Comparison of ENCODE assay signal across 10 cellular contexts in the genomic region with DNA sequence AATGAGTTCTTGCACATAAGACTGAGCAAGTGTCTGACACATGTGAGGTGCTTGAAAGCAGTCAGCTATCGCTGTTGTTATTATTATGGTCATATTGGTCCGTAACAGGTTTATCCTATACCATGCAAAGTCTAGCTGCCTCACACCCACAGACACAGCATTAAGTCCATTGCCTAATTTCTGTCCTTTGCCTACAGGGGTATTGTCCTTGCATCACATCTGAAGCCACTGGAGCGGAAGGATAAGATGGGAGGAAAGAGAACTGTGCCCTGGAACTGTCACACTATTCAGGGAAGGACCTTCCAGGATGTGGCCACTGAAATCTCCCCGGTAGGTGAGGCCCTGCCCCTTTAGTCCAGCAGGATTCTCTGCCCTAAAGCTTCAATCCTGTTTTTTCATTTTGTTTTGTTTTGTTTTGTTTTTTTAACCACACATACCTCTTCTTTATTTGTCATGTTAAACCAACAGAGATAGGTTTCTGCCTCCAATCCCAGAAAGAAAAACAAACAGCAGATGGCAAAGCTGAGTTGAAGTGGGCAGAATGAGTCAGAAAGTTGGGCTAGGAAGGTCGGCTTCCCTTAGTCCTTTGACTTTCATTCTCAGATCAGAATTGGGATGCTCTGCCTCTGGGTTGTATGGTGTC. TPM values are rescaled to one million over a fixed set of nuclear protein-coding genes. Genes with fewer than 3 reads are reported as not detected.
A peak's percentile ranks its signal among the peaks of the same experiment; 100 is the strongest.
DNase-seq lines count a peak whose midpoint lies in the region; ATAC-seq and TF ChIP-seq lines count a peak whose summit lies in the region.
"Had no signal": no experiment of that assay in that cellular context is flagged by ENCODE, and none has a peak within 500 bp of the region (broad histone marks: within the 10 kb centered on the region; RNA-seq: fewer than 3 reads in every experiment).

No MANE protein-coding gene starts in this region.

- H3K79me2 ChIP-seq in HCT116 (ENCODE audit: insufficient read depth, low read length), result peaks cover 30% of the 10 kb centered on the region

- no TSS peak for BruUV-seq in HCT116 (replicated peaks; lab: Mats Ljungman, UMichigan)

- H3K27ac ChIP-seq in HCT116 (ENCODE audit: low read depth, low read length), result no peak overlapping the region
- no peak overlapping the region for H3K27ac ChIP-seq in foreskin keratinocyte

- H3K9me2 ChIP-seq in HCT116 (ENCODE audit: insufficient read depth), result no peaks in the 10 kb centered on the region

- H3K4me2 ChIP-seq in HCT116 (ENCODE audit: low read length), result no peak overlapping the region

- H3K9ac ChIP-seq in HCT116 (ENCODE audit: low read length), result peak overlapping the region; percentile 7; the same call in 1 of the 2 replicates

- no peaks in the 10 kb centered on the region for H3K9me3 ChIP-seq in HCT116 (ENCODE audit: control insufficient read depth in 1 of 2, insufficient read depth in 1 of 2, low read depth in 1 of 2, low read length in 2 of 2)

- TF ChIP-seq CTCF in HCT116 (IDR thresholded peaks at IDR 0.05 in 2 of 3, conservative IDR thresholded peaks at IDR 0.05 in 1 of 3; ENCODE audit: borderline replicate concordance in 1 of 3, insufficient read depth in 1 of 3, low read depth in 2 of 3, low read length in 2 of 3), result no peak
- TF ChIP-seq CTCF in foreskin keratinocyte (conservative IDR thresholded peaks at IDR 0.05), result peak; percentile 40

- no peak overlapping the region for H2AFZ ChIP-seq in HCT116 (ENCODE audit: low read depth, low read length, poor library complexity, severe bottlenecking)

- H3K36me3 ChIP-seq in HCT116 (ENCODE audit: control insufficient read depth in 1 of 2, insufficient read depth in 2 of 2, low read length in 2 of 2), result peaks cover 0 to 3% of the 10 kb centered on the region in 2 experiments; a peak in 1 of 4 replicates

- TF ChIP-seq POLR2A in HCT116 (IDR thresholded peaks at IDR 0.05; ENCODE audit: borderline replicate concordance, extremely low read depth, insufficient read depth, insufficient read length), result no peak

- intact Hi-C loops in HCT116 (cut with micrococcal nuclease), result no loop called here

- in situ Hi-C loops in KBM-7 (cut with MboI; ENCODE audit: low pct_unique_long_range_greater_than_20kb, low sequenced_read_pairs), result loop anchor here (25.0 kb wide), 2 partner anchors 111 to 211 kb away; no protein-coding TSS in a partner anchor

- H3K27me3 ChIP-seq in HCT116 (ENCODE audit: insufficient read depth, low read length) (no peaks in the 10 kb centered on the region), foreskin keratinocyte (no peaks in the 10 kb centered on the region)

- CTCF ChIA-PET in HCT116 (lab: Charles Lee), result interaction anchor here (2.0 kb wide), 1 partner anchor 9 kb away, joined by 6 read pairs; no protein-coding TSS in a partner anchor

- DNase-seq in AG08395 (ENCODE audit: low spot score) (peak; percentile 54), HCT116 (ENCODE audit: low read depth, low spot score) (no peak), T1000 (lab: John Stamatoyannopoulos, UW) (peak; percentile 61), foreskin keratinocyte (no peak), T-helper 9 cell (no peak), KBM-7 (no peak), SW 1271 (lab: John Stamatoyannopoulos, UW) (no peak)
- DNase-seq in activated CD8-positive, alpha-beta memory T cell treated with anti-CD3 and anti-CD28 coated beads, Interleukin-2, amount 50 U/mL, for 48 hours, result no peak
- DNase-seq: activated gamma-delta T cell treated with Interleukin-2 at 50 U/mL for 16 hours; stimulated activated naive CD8-positive, alpha-beta T cell treated with anti-CD3 and anti-CD28 coated beads, Interleukin-15, Interleukin-2, amounts not matched to agents 100 U/mL and 50 U/mL, for 24 hours had no signal

- RAD21 ChIA-PET in HCT116 (lab: Charles Lee; ENCODE audit: low non-redundant PET in 1 of 2, low total read pairs in 2 of 2, uncharacterized antibody in 2 of 2, unreplicated experiment in 2 of 2), result no interaction called here

- no peak for ATAC-seq in HCT116
- ATAC-seq in foreskin keratinocyte, result no peak
- ATAC-seq: stimulated activated naive CD8-positive, alpha-beta T cell treated with anti-CD3 and anti-CD28 coated beads, Interleukin-15, Interleukin-2, amounts not matched to agents 100 U/mL and 50 U/mL, for 24 hours had no signal

- H3K4me1 ChIP-seq in HCT116 (ENCODE audit: control insufficient read depth in 1 of 2, insufficient read depth in 2 of 2, low read length in 2 of 2), result peaks cover 18 to 53% of the 10 kb centered on the region in 2 experiments
- peaks cover 9% of the 10 kb centered on the region for H3K4me1 ChIP-seq in foreskin keratinocyte

- no peak for TF ChIP-seq RAD21 in HCT116 (IDR thresholded peaks at IDR 0.05; ENCODE audit: low read depth)

- POLR2A ChIA-PET in HCT116 (lab: Charles Lee), result no interaction called here

- H4K20me1 ChIP-seq in HCT116 (ENCODE audit: insufficient read depth), result no peaks in the 10 kb centered on the region

- no peak overlapping the region for H3K4me3 ChIP-seq in HCT116 (replicated peaks in 1 of 2; ENCODE audit: low read depth in 1 of 2, low read length in 2 of 2)

TF ChIP-seq in HCT116, 20 proteins besides CTCF, POLR2A, EP300 and RAD21:
- TF ChIP-seq POLR2AphosphoS5 (IDR thresholded peaks at IDR 0.05; ENCODE audit: low read depth, low read length), result no peak
- TF ChIP-seq, protein P1, sequence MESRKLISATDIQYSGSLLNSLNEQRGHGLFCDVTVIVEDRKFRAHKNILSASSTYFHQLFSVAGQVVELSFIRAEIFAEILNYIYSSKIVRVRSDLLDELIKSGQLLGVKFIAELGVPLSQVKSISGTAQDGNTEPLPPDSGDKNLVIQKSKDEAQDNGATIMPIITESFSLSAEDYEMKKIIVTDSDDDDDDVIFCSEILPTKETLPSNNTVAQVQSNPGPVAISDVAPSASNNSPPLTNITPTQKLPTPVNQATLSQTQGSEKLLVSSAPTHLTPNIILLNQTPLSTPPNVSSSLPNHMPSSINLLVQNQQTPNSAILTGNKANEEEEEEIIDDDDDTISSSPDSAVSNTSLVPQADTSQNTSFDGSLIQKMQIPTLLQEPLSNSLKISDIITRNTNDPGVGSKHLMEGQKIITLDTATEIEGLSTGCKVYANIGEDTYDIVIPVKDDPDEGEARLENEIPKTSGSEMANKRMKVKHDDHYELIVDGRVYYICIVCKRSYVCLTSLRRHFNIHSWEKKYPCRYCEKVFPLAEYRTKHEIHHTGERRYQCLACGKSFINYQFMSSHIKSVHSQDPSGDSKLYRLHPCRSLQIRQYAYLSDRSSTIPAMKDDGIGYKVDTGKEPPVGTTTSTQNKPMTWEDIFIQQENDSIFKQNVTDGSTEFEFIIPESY (IDR thresholded peaks at IDR 0.05; ENCODE audit: extremely low read depth, insufficient replicate concordance, low read length), result no peak
- no peak for TF ChIP-seq SRF (IDR thresholded peaks at IDR 0.05; ENCODE audit: low read depth)
- TF ChIP-seq, protein P2, sequence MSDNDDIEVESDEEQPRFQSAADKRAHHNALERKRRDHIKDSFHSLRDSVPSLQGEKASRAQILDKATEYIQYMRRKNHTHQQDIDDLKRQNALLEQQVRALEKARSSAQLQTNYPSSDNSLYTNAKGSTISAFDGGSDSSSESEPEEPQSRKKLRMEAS (IDR thresholded peaks at IDR 0.05), result no peak
- no peak for TF ChIP-seq EZH2phosphoT487 (IDR thresholded peaks at IDR 0.05; ENCODE audit: borderline replicate concordance)
- TF ChIP-seq ELF1 (IDR thresholded peaks at IDR 0.05; ENCODE audit: borderline replicate concordance, low read depth), result no peak
- TF ChIP-seq EGR1 (IDR thresholded peaks at IDR 0.05; ENCODE audit: low read depth), result no peak
- TF ChIP-seq, protein P3, sequence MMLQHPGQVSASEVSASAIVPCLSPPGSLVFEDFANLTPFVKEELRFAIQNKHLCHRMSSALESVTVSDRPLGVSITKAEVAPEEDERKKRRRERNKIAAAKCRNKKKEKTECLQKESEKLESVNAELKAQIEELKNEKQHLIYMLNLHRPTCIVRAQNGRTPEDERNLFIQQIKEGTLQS (IDR thresholded peaks at IDR 0.05), result no peak
- TF ChIP-seq YY1 (IDR thresholded peaks at IDR 0.05; ENCODE audit: extremely low read depth, insufficient replicate concordance, low read depth, low read length), result no peak
- no peak for TF ChIP-seq EZH2 (IDR thresholded peaks at IDR 0.05)
- TF ChIP-seq ZFX (IDR thresholded peaks at IDR 0.05), result no peak
- no peak for TF ChIP-seq CBX3 (IDR thresholded peaks at IDR 0.05; ENCODE audit: low read depth)
- TF ChIP-seq SIN3A (IDR thresholded peaks at IDR 0.05; ENCODE audit: low read depth), result no peak
- no peak for TF ChIP-seq SP1 (IDR thresholded peaks at IDR 0.05; ENCODE audit: low read depth)
- TF ChIP-seq FOSL1 (IDR thresholded peaks at IDR 0.05; ENCODE audit: low read depth), result no peak
- TF ChIP-seq CEBPB (IDR thresholded peaks at IDR 0.05; ENCODE audit: low read depth), result no peak
- TF ChIP-seq ZNF274 (IDR thresholded peaks at IDR 0.05; ENCODE audit: low read depth, low read length), result no peak

RNA-seq across cellular contexts. Expression of a gene that starts 2.2 kb away (rescaled TPM):
- 150 TPM for total RNA-seq in HCT116 (2021; ENCODE audit: unreplicated experiment)
- 98.2 and 101 TPM in 2 replicates for polyA plus RNA-seq in HCT116 (2012)
- 129 and 136 TPM in 2 replicates for total RNA-seq in foreskin keratinocyte
- 76.6 and 87.6 TPM in 2 replicates for polyA plus RNA-seq in foreskin keratinocyte

RNA-seq across cellular contexts. Expression of a gene that starts 13.9 kb away (rescaled TPM):
- not detected for total RNA-seq in HCT116 (2021; ENCODE audit: unreplicated experiment)
- 0.40 and 0.51 TPM in 2 replicates for polyA plus RNA-seq in HCT116 (2012)
- 0.10 and 0.39 TPM in 2 replicates for total RNA-seq in foreskin keratinocyte
- 0.13 and 0.17 TPM in 2 replicates for polyA plus RNA-seq in foreskin keratinocyte

RNA-seq across cellular contexts. Expression of a gene that starts 46.1 kb away (rescaled TPM):
- total RNA-seq in HCT116 (2021; ENCODE audit: unreplicated experiment) (76.4 TPM), foreskin keratinocyte (17.0 and 23.2 TPM in 2 replicates)
- polyA plus RNA-seq in HCT116 (2012), result 34.8 and 38.1 TPM in 2 replicates
- 8.7 and 12.6 TPM in 2 replicates for polyA plus RNA-seq in foreskin keratinocyte

RNA-seq across cellular contexts. Expression of a gene that starts 53.8 kb away (rescaled TPM):
- not detected for total RNA-seq in HCT116 (2021; ENCODE audit: unreplicated experiment)
- 0.32 and 0.48 TPM in 2 replicates for polyA plus RNA-seq in HCT116 (2012)
- not detected in 2 replicates for total RNA-seq in foreskin keratinocyte
- polyA plus RNA-seq in foreskin keratinocyte, result not detected in 2 replicates

Comparison
In these comparisons a context has a peak if more than half of its experiments do, and no peak if none do; other contexts are left out.
1. DNase-seq: peak in AG08395 (single experiment) and T1000 (single experiment); none in HCT116 (single experiment), foreskin keratinocyte (0 of 2), T-helper 9 cell (single experiment), activated CD8-positive, alpha-beta memory T cell treated with anti-CD3 and anti-CD28 coated beads, Interleukin-2, amount 50 U/mL, for 48 hours (single experiment), KBM-7 (single experiment) and SW 1271 (0 of 2).